ENCODE assay signal across 8 cellular contexts in genomic region chr7:24877790-24878311, GRCh38.
A peak's percentile ranks its signal among the peaks of the same experiment; 100 is the strongest.
DNase-seq lines count a peak whose midpoint lies in the region; ATAC-seq lines count a peak whose summit lies in the region.

No MANE protein-coding gene starts in this region.

- H4K20me1 ChIP-seq in BLaER1 treated with 17β-estradiol and CSF1 and Interleukin-3, amounts not matched to agents 10 nM and 100 nM = 0 out of 22 replicates have a peak, but pooled peaks cover 0 to 6% (median 0%) of the 10 kb centered on the region in 11 experiments

- peak overlapping the region; percentile 69 to 90 (median 80) for H3K4me2 ChIP-seq in BLaER1 treated with 17β-estradiol and CSF1 and Interleukin-3, amounts not matched to agents 10 nM and 100 nM

- no peaks in the 10 kb centered on the region for H3K9me3 Mint-ChIP-seq in activated naive CD4-positive, alpha-beta T cell treated with anti-CD3 and anti-CD28 coated beads, Interleukin-2, amount 50 U/mL, for 72 hours

- H3K4me1 ChIP-seq in BLaER1 treated with 17β-estradiol and CSF1 and Interleukin-3, amounts not matched to agents 10 nM and 100 nM = peaks cover 23 to 63% (median 31%) of the 10 kb centered on the region in 10 experiments

- no peaks in the 10 kb centered on the region for H3K36me3 ChIP-seq in BLaER1 treated with 17β-estradiol and CSF1 and Interleukin-3, amounts not matched to agents 10 nM and 100 nM

- H3K9ac ChIP-seq in BLaER1 treated with 17β-estradiol and CSF1 and Interleukin-3, amounts not matched to agents 10 nM and 100 nM = peak overlapping the region in 2 of 11 experiments; percentile 2 to 49; a peak in 3 of 22 replicates

- H3K9me3 ChIP-seq in BLaER1 treated with 17β-estradiol and CSF1 and Interleukin-3, amounts not matched to agents 10 nM and 100 nM (replicated peaks in 1 of 11) = no peaks in the 10 kb centered on the region

- H3K4me3 ChIP-seq in BLaER1 treated with 17β-estradiol and CSF1 and Interleukin-3, amounts not matched to agents 10 nM and 100 nM = peak overlapping the region in 1 of 10 experiments; percentile 27; a peak in 1 of 20 replicates

- H3K36me3 Mint-ChIP-seq in activated naive CD4-positive, alpha-beta T cell treated with anti-CD3 and anti-CD28 coated beads, Interleukin-2, amount 50 U/mL, for 72 hours = peaks cover 0 to 3% of the 10 kb centered on the region in 2 donors

- peak overlapping the region in 1 of 2 donors; percentile 56 for H3K27ac Mint-ChIP-seq in activated naive CD4-positive, alpha-beta T cell treated with anti-CD3 and anti-CD28 coated beads, Interleukin-2, amount 50 U/mL, for 72 hours

- H3K27ac ChIP-seq in BLaER1 treated with 17β-estradiol and CSF1 and Interleukin-3, amounts not matched to agents 10 nM and 100 nM = peak overlapping the region in 6 of 11 experiments; percentile 6 to 55 (median 18); a peak in 8 of 22 replicates

- no peaks in the 10 kb centered on the region for H3K27me3 ChIP-seq in BLaER1 treated with 17β-estradiol and CSF1 and Interleukin-3, amounts not matched to agents 10 nM and 100 nM

- peak in 1 of 2 donors; percentile 14 for DNase-seq in activated naive CD4-positive, alpha-beta T cell treated with anti-CD3 and anti-CD28 coated beads, Interleukin-2, amount 50 U/mL, for 72 hours (ENCODE audit: low spot score in 2 of 2)
- DNase-seq in occipital lobe (lab: John Stamatoyannopoulos, UW) = peak; percentile 37
- DNase-seq in COR-L47 (lab: John Stamatoyannopoulos, UW) = no peak
- DNase-seq in NCI-H1417 treated with DMSO at 0.1 percent for 48 hours (lab: John Stamatoyannopoulos, UW) = no peak
- no peak for DNase-seq in NCI-H2081 (lab: John Stamatoyannopoulos, UW)

- ATAC-seq in GM19397 (IDR thresholded peaks at IDR 0.05; ENCODE audit: unreplicated experiment) = peak; percentile 96
- peak; percentile 88 for ATAC-seq in HG03342 (IDR thresholded peaks at IDR 0.05; ENCODE audit: unreplicated experiment)
- ATAC-seq in activated naive CD4-positive, alpha-beta T cell treated with anti-CD3 and anti-CD28 coated beads, Interleukin-2, amount 50 U/mL, for 72 hours = peak; percentile 75 to 96
